Comparison of ENCODE assay signal across 23 cellular contexts in genomic region chr12:48012070-48012469, GRCh38.
"Had no signal": no experiment of that assay in that cellular context is flagged by ENCODE, and none has a peak within 500 bp of the region (broad histone marks: within the 10 kb centered on the region; RNA-seq: fewer than 3 reads in every experiment).

No MANE protein-coding gene starts in this region.

- DNase-seq: natural killer cell; occipital lobe; ovary; psoas muscle; right cardiac atrium; right lobe of liver; sigmoid colon; small intestine; stimulated activated CD4-positive, alpha-beta T cell treated with anti-CD3 and anti-CD28 coated beads, Interleukin-1b, Interleukin-23, amount 100 ng/mL, for 48 hours; stimulated activated CD4-positive, alpha-beta T cell treated with anti-CD3 and anti-CD28 coated beads, Interleukin-4, amount 100 ng/mL, for 1 hour; stimulated activated CD4-positive, alpha-beta T cell treated with anti-CD3 and anti-CD28 coated beads, Interleukin-4, amount 100 ng/mL, for 4 hours; stimulated activated CD8-positive, alpha-beta memory T cell treated with anti-CD3 and anti-CD28 coated beads, Interleukin-4, amount 100 ng/mL, for 48 hours; stimulated activated naive CD4-positive, alpha-beta T cell; stomach; thyroid gland; trophoblast cell; upper lobe of left lung had no signal

- H3K4me3 ChIP-seq: neural progenitor cell, ovary, psoas muscle, right lobe of liver, sigmoid colon, stomach, thoracic aorta, thyroid gland, tibial nerve, upper lobe of left lung, vagina had no signal

- ATAC-seq: natural killer cell; psoas muscle; right cardiac atrium; right lobe of liver; stimulated activated memory B cell treated with anti-CD40 and anti-IgM and Interleukin-4, amounts not matched to agents 10 μg/mL and 1 μg/mL and 100 μg/mL, for 72 hours had no signal

- H3K27ac ChIP-seq: neural progenitor cell, ovary, parathyroid adenoma, psoas muscle, right lobe of liver, sigmoid colon, stomach, thoracic aorta, thyroid gland, tibial nerve, upper lobe of left lung, vagina had no signal
